Comparison of ENCODE assay signal across 1 cellular context in the genomic region with DNA sequence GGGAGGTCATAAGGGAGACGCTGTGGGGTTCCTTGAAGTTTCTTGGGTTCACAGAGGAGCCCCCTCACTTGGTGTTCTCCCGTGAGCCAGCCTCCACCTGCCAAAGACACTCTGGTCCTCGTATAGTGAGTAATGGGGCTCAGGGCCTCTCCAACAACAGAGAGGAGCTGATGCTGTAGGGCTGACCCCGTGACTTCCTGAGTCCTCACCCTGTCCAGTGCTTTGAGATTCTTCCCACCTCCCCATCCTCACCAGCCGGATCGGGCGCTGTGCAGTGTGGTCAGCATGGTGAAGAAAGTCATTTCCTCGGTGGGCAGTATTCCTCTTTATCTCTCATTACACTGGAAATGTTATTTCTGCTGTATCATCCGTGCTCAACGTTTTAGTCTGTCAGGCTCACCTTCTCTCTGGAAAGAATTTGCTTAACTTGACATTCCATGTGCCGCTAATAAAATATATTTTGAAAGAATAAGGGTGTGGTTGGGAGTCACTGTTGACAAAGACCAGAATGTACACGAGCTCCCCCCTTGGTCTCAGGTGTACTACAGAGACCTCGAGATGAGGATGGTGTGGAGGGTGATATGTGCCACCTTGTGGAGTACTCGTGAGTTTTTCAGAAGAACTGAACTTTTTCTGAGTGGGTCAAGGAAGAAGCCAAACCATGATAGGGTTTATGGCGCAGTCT.
TF ChIP-seq lines count a peak whose summit lies in the region.

No MANE protein-coding gene starts in this region.

TF ChIP-seq in endothelial cell of umbilical vein, 7 proteins besides CTCF, POLR2A, EP300 and RAD21:
- no peak for TF ChIP-seq MYC (IDR thresholded peaks at IDR 0.05; ENCODE audit: low read depth, low read length)
- no peak for TF ChIP-seq POLR2AphosphoS5 (IDR thresholded peaks at IDR 0.05; ENCODE audit: insufficient read depth, low read depth, low read length)
- TF ChIP-seq EZH2 (IDR thresholded peaks at IDR 0.05; ENCODE audit: borderline replicate concordance, low read depth, low read length, severe bottlenecking), result no peak
- TF ChIP-seq FOS (IDR thresholded peaks at IDR 0.05; ENCODE audit: borderline replicate concordance, insufficient read depth, low read length), result no peak
- TF ChIP-seq, protein P1, sequence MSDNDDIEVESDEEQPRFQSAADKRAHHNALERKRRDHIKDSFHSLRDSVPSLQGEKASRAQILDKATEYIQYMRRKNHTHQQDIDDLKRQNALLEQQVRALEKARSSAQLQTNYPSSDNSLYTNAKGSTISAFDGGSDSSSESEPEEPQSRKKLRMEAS (IDR thresholded peaks at IDR 0.05; ENCODE audit: insufficient read depth, insufficient read length), result no peak
- TF ChIP-seq JUN (IDR thresholded peaks at IDR 0.05; ENCODE audit: borderline replicate concordance, insufficient read depth, insufficient read length, low read depth), result no peak
- TF ChIP-seq GATA2 (IDR thresholded peaks at IDR 0.05; ENCODE audit: insufficient read depth, insufficient read length, low read depth, low read length), result no peak
